ENCODE assay signal across 19 cellular contexts in the genomic region with DNA sequence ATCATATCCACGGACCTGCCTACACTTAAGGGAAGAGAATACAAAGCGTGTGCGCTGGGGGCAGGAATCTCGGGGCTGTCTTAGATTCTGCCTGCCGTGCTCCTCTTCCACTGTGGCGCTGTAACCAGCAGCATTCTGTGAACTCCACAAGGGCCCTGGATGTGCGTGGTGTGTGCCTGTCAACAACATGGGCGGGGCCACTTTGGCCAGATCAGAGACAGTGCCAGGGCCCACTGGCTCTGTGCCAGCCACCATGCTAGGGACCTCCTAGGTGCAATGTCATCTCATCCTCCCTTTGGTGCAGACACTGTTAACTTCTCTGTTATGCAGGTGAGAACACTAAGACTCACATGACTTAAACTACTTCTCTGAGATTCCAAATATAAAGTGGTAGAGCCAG.
DNase-seq lines count a peak whose midpoint lies in the region; ATAC-seq and TF ChIP-seq lines count a peak whose summit lies in the region.
"Had no signal": no experiment of that assay in that cellular context is flagged by ENCODE, and none has a peak within 500 bp of the region (broad histone marks: within the 10 kb centered on the region; RNA-seq: fewer than 3 reads in every experiment).

No MANE protein-coding gene starts in this region.

- H3K4me3 Mint-ChIP-seq in CD14-positive monocyte: no peak overlapping the region
- H3K4me3 Mint-ChIP-seq: CD8-positive, alpha-beta memory T cell had no signal

- H3K27me3 ChIP-seq in BE2C (no peaks in the 10 kb centered on the region), uterus (no peaks in the 10 kb centered on the region)

- TF ChIP-seq CTCF in BE2C (IDR thresholded peaks at IDR 0.05; ENCODE audit: low read depth, low read length) (no peak), CD14-positive monocyte (IDR thresholded peaks at IDR 0.05) (no peak), uterus (IDR thresholded peaks at IDR 0.05) (no peak)

- H3K36me3 Mint-ChIP-seq in CD14-positive monocyte: peaks cover 0 to 2% of the 10 kb centered on the region in 2 donors
- H3K36me3 Mint-ChIP-seq: CD8-positive, alpha-beta memory T cell had no signal

- DNase-seq in BE2C (peak; percentile 46), CD14-positive monocyte (ENCODE audit: low spot score) (no peak), RPMI8226 (peak; percentile 47), mesenteric fat pad (ENCODE audit: low spot score) (peak; percentile 86), NCI-H2171 (lab: John Stamatoyannopoulos, UW) (no peak), uterus (no peak)
- DNase-seq: AML-193; CD8-positive, alpha-beta memory T cell; GF-D8; GOT3; NCI-H1105 treated with DMSO at 0.1 percent for 48 hours; NCI-H187; NCI-H446 treated with DMSO at 0.1 percent for 48 hours; NCI-H82 had no signal

- H3K4me1 ChIP-seq in BE2C: no peaks in the 10 kb centered on the region
- H3K4me1 ChIP-seq in uterus: no peaks in the 10 kb centered on the region

- H3K9me3 ChIP-seq in BE2C: no peaks in the 10 kb centered on the region
- H3K9me3 ChIP-seq in uterus: no peaks in the 10 kb centered on the region

- no peaks in the 10 kb centered on the region for H3K36me3 ChIP-seq in BE2C
- H3K36me3 ChIP-seq in uterus: no peaks in the 10 kb centered on the region

- peak overlapping the region in 6 of 7 donors; percentile 86 to 95 (median 90) for H3K27ac Mint-ChIP-seq in CD14-positive monocyte
- H3K27ac Mint-ChIP-seq: CD8-positive, alpha-beta memory T cell had no signal

- TF ChIP-seq POLR2A in uterus (IDR thresholded peaks at IDR 0.05): no peak

- no peak overlapping the region for H3K27ac ChIP-seq in uterus
- H3K27ac ChIP-seq: SK-N-MC had no signal

- H3K4me1 Mint-ChIP-seq in CD14-positive monocyte: peaks cover 61% of the 10 kb centered on the region

- ATAC-seq in HG03354 (IDR thresholded peaks at IDR 0.05; ENCODE audit: poor library complexity, severe bottlenecking, unreplicated experiment) (no peak), GM18867 (IDR thresholded peaks at IDR 0.05; ENCODE audit: unreplicated experiment) (no peak)
- ATAC-seq: Panc1, Right ventricle myocardium inferior had no signal

- H3K4me3 ChIP-seq in BE2C (ENCODE audit: low read depth, low read length) (no peak overlapping the region), uterus (no peak overlapping the region)
- H3K4me3 ChIP-seq: SK-N-MC had no signal

- no peaks in the 10 kb centered on the region for H3K9me3 Mint-ChIP-seq in CD14-positive monocyte

- peaks cover 0 to 5% (median 1%) of the 10 kb centered on the region in 3 donors for H3K27me3 Mint-ChIP-seq in CD14-positive monocyte (ENCODE audit: low read depth in 3 of 3)

- intact Hi-C loops in CD14-positive monocyte (cut with micrococcal nuclease) (no loop called here), uterus (cut with DNase I; ENCODE audit: low total_unique reads) (no loop called here)

Comparison
In these comparisons a context has a peak if more than half of its experiments do, and no peak if none do; other contexts are left out.
1. DNase-seq: peak in BE2C (single experiment), RPMI8226 (single experiment) and mesenteric fat pad (single experiment); none in CD14-positive monocyte (single experiment), NCI-H2171 (single experiment) and uterus (0 of 2).